8 cellular contexts compared by ENCODE assay signal in the genomic region with DNA sequence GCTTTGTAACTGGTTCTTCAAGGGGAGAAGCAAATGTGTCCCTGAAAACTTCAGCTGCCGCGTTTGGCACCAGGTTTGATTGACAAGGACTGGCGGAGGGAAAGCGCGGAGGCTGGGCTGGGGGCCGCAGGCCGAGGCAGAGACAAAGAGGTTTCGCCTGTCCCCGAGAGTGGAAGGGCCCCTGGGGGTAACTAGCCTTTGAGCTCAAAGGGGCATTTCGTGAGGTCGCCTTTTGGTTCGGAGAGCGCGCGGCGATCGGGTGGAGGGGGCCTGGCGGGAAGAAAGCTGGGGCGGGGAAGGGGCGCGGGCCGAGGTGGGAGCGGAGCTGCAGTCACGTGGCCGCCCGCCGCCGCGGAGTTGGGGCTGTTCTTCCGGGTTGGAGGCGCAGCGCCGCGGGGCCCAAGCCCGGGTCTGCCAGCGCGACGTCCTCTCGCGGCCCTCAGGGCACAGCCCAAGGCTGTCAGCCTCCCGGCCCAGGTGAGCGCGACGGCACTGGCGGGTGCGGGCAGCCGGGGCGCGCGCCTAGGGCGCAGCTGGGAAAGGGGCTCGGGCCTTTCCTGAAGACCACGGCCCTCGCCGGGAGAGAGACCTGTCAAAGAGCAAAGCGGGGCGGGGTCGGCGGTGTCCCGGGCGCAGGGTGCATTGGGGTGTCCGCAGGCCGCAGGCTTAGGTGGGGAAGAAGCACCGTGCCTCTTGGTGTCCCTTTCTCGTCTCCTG. TPM values are rescaled to one million over a fixed set of nuclear protein-coding genes. Genes with fewer than 3 reads are reported as not detected.
DNase-seq lines count a peak whose midpoint lies in the region; ATAC-seq and TF ChIP-seq lines count a peak whose summit lies in the region.

NNT (plus strand) TSS at position 363 of the 717 bp plus-strand sequence. CDS start 6,016 bp downstream, outside the sequence.

- H3K4me3 ChIP-seq in BE2C (ENCODE audit: low read depth, low read length): peak within 1 kb of the TSS; percentile 84

- no peaks in the 10 kb centered on the region for H3K27me3 Mint-ChIP-seq in activated CD4-positive, alpha-beta memory T cell treated with anti-CD3 and anti-CD28 coated beads, Interleukin-2, amount 10 ng/mL, durations not matched to agents 7 days and 5 days

- H3K27me3 ChIP-seq in BE2C: no peaks in the 10 kb centered on the region

- H3K4me3 Mint-ChIP-seq in activated CD4-positive, alpha-beta memory T cell treated with anti-CD3 and anti-CD28 coated beads, Interleukin-2, amount 10 ng/mL, durations not matched to agents 7 days and 5 days: peak within 1 kb of the TSS; percentile 91

- ATAC-seq in GM19043 (IDR thresholded peaks at IDR 0.05; ENCODE audit: low read depth, unreplicated experiment) (peak; percentile 67), HG03354 (IDR thresholded peaks at IDR 0.05; ENCODE audit: poor library complexity, severe bottlenecking, unreplicated experiment) (peak; percentile 80)

- no peaks in the 10 kb centered on the region for H3K9me3 ChIP-seq in BE2C

- POLR2A ChIA-PET in activated CD4-positive, alpha-beta memory T cell treated with anti-CD3 and anti-CD28 coated beads, Interleukin-2, amount 10 ng/mL, durations not matched to agents 7 days and 5 days (lab: Charles Lee): interaction anchor here (0.8 to 5.1 kb wide), 41 partner anchors 10 to 1678 kb away, joined by 3 to 104 read pairs (median 4); partner anchors contain the start of genes C5orf34, FBXO4, HMGCS1 and TMEM267

- H3K9me3 Mint-ChIP-seq in activated CD4-positive, alpha-beta memory T cell treated with anti-CD3 and anti-CD28 coated beads, Interleukin-2, amount 10 ng/mL, durations not matched to agents 7 days and 5 days: no peaks in the 10 kb centered on the region

- peaks cover 35% of the 10 kb centered on the region for H3K36me3 Mint-ChIP-seq in activated CD4-positive, alpha-beta memory T cell treated with anti-CD3 and anti-CD28 coated beads, Interleukin-2, amount 10 ng/mL, durations not matched to agents 7 days and 5 days (ENCODE audit: low read depth)

- TF ChIP-seq CTCF in BE2C (IDR thresholded peaks at IDR 0.05; ENCODE audit: low read depth, low read length): no peak

- no peaks in the 10 kb centered on the region for H3K36me3 ChIP-seq in BE2C

- CTCF ChIA-PET in activated CD4-positive, alpha-beta memory T cell treated with anti-CD3 and anti-CD28 coated beads, Interleukin-2, amount 10 ng/mL, durations not matched to agents 7 days and 5 days (lab: Charles Lee): interaction anchor here (0.8 to 2.7 kb wide), 10 partner anchors 8 to 562 kb away, joined by 3 to 23 read pairs (median 4); partner anchors contain the start of genes C5orf34, TMEM267 and ZNF131

- DNase-seq in BE2C (peak; percentile 84), NCI-H526 (lab: John Stamatoyannopoulos, UW) (peak; percentile 88 to 93), medulla oblongata (ENCODE audit: extremely low spot score) (peak; percentile 71)
- DNase-seq in activated CD4-positive, alpha-beta memory T cell treated with anti-CD3 and anti-CD28 coated beads, Interleukin-2, amount 10 ng/mL, durations not matched to agents 7 days and 5 days: peak; percentile 84
- DNase-seq in effector CD8-positive, alpha-beta T cell (lab: John Stamatoyannopoulos, UW): peak; percentile 63
- DNase-seq in stimulated activated CD8-positive, alpha-beta memory T cell treated with anti-CD3 and anti-CD28 coated beads, Interleukin-12 subunit alpha, Interleukin-12 subunit beta, amount 100 ng/mL, for 1 hour (ENCODE audit: low read depth): peak; percentile 55

- peak within 1 kb of the TSS; percentile 84 for H3K27ac Mint-ChIP-seq in activated CD4-positive, alpha-beta memory T cell treated with anti-CD3 and anti-CD28 coated beads, Interleukin-2, amount 10 ng/mL, durations not matched to agents 7 days and 5 days

- H3K4me1 Mint-ChIP-seq in activated CD4-positive, alpha-beta memory T cell treated with anti-CD3 and anti-CD28 coated beads, Interleukin-2, amount 10 ng/mL, durations not matched to agents 7 days and 5 days: peaks cover 41% of the 10 kb centered on the region

- H3K4me1 ChIP-seq in BE2C: no peaks in the 10 kb centered on the region; the same call in 1 of the 2 replicates

RNA-seq across cellular contexts. Expression of gene NNT, which starts in this region (rescaled TPM):
- 31.4 TPM for polyA plus RNA-seq in BE2C (2012; ENCODE audit: insufficient read depth, insufficient read length, low read depth)
- total RNA-seq in activated CD4-positive, alpha-beta memory T cell treated with anti-CD3 and anti-CD28 coated beads, Interleukin-2, amount 10 ng/mL, durations not matched to agents 7 days and 5 days: 100 to 1,000 TPM in 1 of 2 experiments, 10 to 100 TPM in 1; 96.4 to 110 TPM

Comparison
In these comparisons a context has a peak if more than half of its experiments do, and no peak if none do; other contexts are left out.
1. Peak in every context shown above with its lines: DNase-seq, ATAC-seq and H3K4me3 ChIP-seq.